Comparison of ENCODE assay signal across 8 cellular contexts in genomic region chr6:108492131-108492766, GRCh38.
DNase-seq lines count a peak whose midpoint lies in the region; ATAC-seq, FAIRE-seq and TF ChIP-seq lines count a peak whose summit lies in the region.

No MANE protein-coding gene starts in this region.

- peak; percentile 84 for TF ChIP-seq CTCF in Panc1 (IDR thresholded peaks at IDR 0.05)
- TF ChIP-seq CTCF in epithelial cell of proximal tubule (conservative IDR thresholded peaks at IDR 0.05; ENCODE audit: low read depth, low read length), result peak; percentile 83
- TF ChIP-seq CTCF in pancreas (IDR thresholded peaks at IDR 0.05), result peak in 3 of 4 donors; percentile 6 to 28 (median 27)

- intact Hi-C loops in Panc1 (cut with micrococcal nuclease; ENCODE audit: unreplicated experiment) (loop anchor here (2.0 kb wide), 1 partner anchor 379 kb away; no protein-coding TSS in a partner anchor), pancreas (cut with DNase I) (loop anchor here in 1 of 3 donors (10.0 kb wide), 1 partner anchor 377 kb away; no protein-coding TSS in a partner anchor)

- POLR2A ChIA-PET in HEK293T (lab: Yijun Ruan, JAX), result interaction anchor here (0.7 to 1.4 kb wide), 2 partner anchors 231 to 412 kb away, joined by 3 to 6 read pairs; partner anchors contain the start of gene SNX3
- POLR2A ChIA-PET in Panc1 (lab: Charles Lee), result no interaction called here

- BruUV-seq in Panc1 (replicated peaks; lab: Mats Ljungman, UMichigan), result no TSS peak

- in situ Hi-C loops in Caki2 (cut with HindIII; ENCODE audit: low pct_unique_long_range_greater_than_20kb, low sequenced_read_pairs), result no loop called here
- in situ Hi-C loops in Panc1 (cut with HindIII; ENCODE audit: low pct_unique_long_range_greater_than_20kb, low sequenced_read_pairs), result no loop called here

- H3K27me3 ChIP-seq in Panc1 (ENCODE audit: control insufficient read depth, insufficient read depth, low read length) (no peaks in the 10 kb centered on the region), pancreas (no peaks in the 10 kb centered on the region)

- no peaks in the 10 kb centered on the region for H3K36me3 ChIP-seq in Panc1 (ENCODE audit: control insufficient read depth, insufficient read depth, low read length)
- no peaks in the 10 kb centered on the region for H3K36me3 ChIP-seq in pancreas

- DNase-seq in Caki2 (ENCODE audit: low read depth), result peak; percentile 13
- peak; percentile 25 for DNase-seq in HEK293T (ENCODE audit: extremely low spot score)
- peak; percentile 61 for DNase-seq in Panc1 (ENCODE audit: low read depth, low spot score)
- peak; percentile 10 for DNase-seq in epithelial cell of proximal tubule (ENCODE audit: low read depth)
- DNase-seq in pancreas, result no peak
- no peak for DNase-seq in SHP77 treated with DMSO at 0.1 percent for 48 hours (lab: John Stamatoyannopoulos, UW)

- H3K4me1 ChIP-seq in Panc1 (ENCODE audit: control insufficient read depth, insufficient read depth, low read length), result no peaks in the 10 kb centered on the region
- H3K4me1 ChIP-seq in pancreas, result peaks cover 5 to 8% (median 6%) of the 10 kb centered on the region in 3 donors

- CTCF ChIA-PET in HEK293T (lab: Yijun Ruan, JAX), result interaction anchor here (0.6 to 2.3 kb wide), 21 partner anchors 9 to 1377 kb away, joined by 3 to 22 read pairs (median 4); no protein-coding TSS in a partner anchor
- CTCF ChIA-PET in Panc1 (lab: Charles Lee), result interaction anchor here (0.6 to 2.3 kb wide), 19 partner anchors 25 to 527 kb away, joined by 3 to 12 read pairs (median 4); partner anchors contain the start of gene SNX3

- H3K9me3 ChIP-seq in Panc1 (ENCODE audit: control insufficient read depth, insufficient read depth, low read depth, low read length) (no peaks in the 10 kb centered on the region), pancreas (no peaks in the 10 kb centered on the region)

- H3K4me3 ChIP-seq in Panc1 (ENCODE audit: low read depth in 2 of 2, low read length in 2 of 2) (no peak overlapping the region), epithelial cell of proximal tubule (ENCODE audit: low read depth, low read length) (no peak overlapping the region), pancreas (no peak overlapping the region)

- ATAC-seq in Panc1, result peak; percentile 93
- ATAC-seq in pancreas, result peak; percentile 35 to 89 (median 76)
- ATAC-seq in GM19324 (IDR thresholded peaks at IDR 0.05; ENCODE audit: low FRiP score, unreplicated experiment), result no peak
- no peak for ATAC-seq in GM18502 (IDR thresholded peaks at IDR 0.05; ENCODE audit: poor library complexity, unreplicated experiment)

- peak; percentile 85 for FAIRE-seq in pancreas (lab: Jason Lieb, UNC)

- H3K27ac ChIP-seq in Panc1 (ENCODE audit: low read length) (no peak overlapping the region), pancreas (no peak overlapping the region)

TF ChIP-seq in HEK293T, 16 proteins besides CTCF, POLR2A, EP300 and RAD21:
- TF ChIP-seq BHLHE40 (IDR thresholded peaks at IDR 0.05; ENCODE audit: borderline replicate concordance) (no peak), CTBP1 (IDR thresholded peaks at IDR 0.05; ENCODE audit: borderline replicate concordance) (no peak), ZNF384 (IDR thresholded peaks at IDR 0.05) (no peak), ELF4 (IDR thresholded peaks at IDR 0.05) (no peak), NFRKB (IDR thresholded peaks at IDR 0.05) (no peak), TARDBP (IDR thresholded peaks at IDR 0.05) (no peak), FOXK2 (IDR thresholded peaks at IDR 0.05) (no peak), FOXM1 (IDR thresholded peaks at IDR 0.05; ENCODE audit: borderline replicate concordance) (no peak), L3MBTL2 (conservative IDR thresholded peaks at IDR 0.05) (no peak), HDGF (IDR thresholded peaks at IDR 0.05; ENCODE audit: borderline replicate concordance) (no peak), ARNT (IDR thresholded peaks at IDR 0.05) (no peak), PKNOX1 (IDR thresholded peaks at IDR 0.05) (no peak), SP1 (IDR thresholded peaks at IDR 0.05) (no peak), SUZ12 (IDR thresholded peaks at IDR 0.05) (no peak), LEF1 (IDR thresholded peaks at IDR 0.05; ENCODE audit: borderline replicate concordance) (no peak), FOXA1 (IDR thresholded peaks at IDR 0.05) (no peak)
TF ChIP-seq in HEK293T: peak in this region for 0.

Comparison
In these comparisons a context has a peak if more than half of its experiments do, and no peak if none do; other contexts are left out.
1. DNase-seq: peak in Caki2 (single experiment), HEK293T (single experiment), Panc1 (single experiment) and epithelial cell of proximal tubule (single experiment); none in pancreas (0 of 6) and SHP77 treated with DMSO at 0.1 percent for 48 hours (single experiment).
2. ATAC-seq: peak in Panc1 (single experiment) and pancreas (4 of 4); none in GM19324 (single experiment) and GM18502 (single experiment).
3. CTCF ChIP-seq: peak in every context shown above with its lines; median percentile 84 in Panc1; 83 in epithelial cell of proximal tubule; 27 in pancreas.